Comparison of ENCODE assay signal across 11 cellular contexts in the genomic region with DNA sequence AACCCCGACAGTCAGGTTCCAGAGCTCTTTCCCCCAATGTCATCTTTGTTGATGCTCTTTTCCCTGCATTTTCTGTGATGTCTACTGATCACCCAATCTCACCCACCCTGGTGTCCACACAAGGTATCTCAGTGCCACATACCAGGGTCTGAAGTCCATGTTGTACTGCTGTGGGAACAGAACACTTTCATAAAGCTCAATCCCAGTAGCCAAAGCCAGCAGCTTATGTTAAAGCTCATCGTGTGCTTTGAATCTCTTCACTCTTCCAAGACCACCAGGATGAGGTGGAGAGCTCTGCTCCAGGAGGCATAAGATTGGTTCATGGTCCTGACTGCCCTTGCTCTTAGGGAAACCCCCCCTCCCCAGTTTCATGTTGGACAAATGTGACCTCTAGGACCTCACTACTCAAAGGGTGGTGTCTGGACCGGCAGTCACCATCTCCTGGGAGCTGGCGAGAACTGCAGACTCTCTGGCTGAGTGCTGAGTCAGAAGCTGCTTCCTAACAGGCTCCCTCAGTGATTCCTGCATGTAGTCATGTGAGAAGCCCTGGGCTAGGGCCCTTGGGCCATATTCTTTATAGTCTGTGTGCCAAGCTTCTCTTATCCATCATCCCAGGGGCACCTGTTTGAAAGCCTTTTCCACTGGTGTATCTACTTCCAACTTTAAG. TPM values are rescaled to one million over a fixed set of nuclear protein-coding genes. Genes with fewer than 3 reads are reported as not detected.
DNase-seq lines count a peak whose midpoint lies in the region; ATAC-seq and TF ChIP-seq lines count a peak whose summit lies in the region.
"Had no signal": no experiment of that assay in that cellular context is flagged by ENCODE, and none has a peak within 500 bp of the region (broad histone marks: within the 10 kb centered on the region; RNA-seq: fewer than 3 reads in every experiment).

No MANE protein-coding gene starts in this region.

- intact Hi-C loops in breast epithelium (cut with DNase I; ENCODE audit: low total_unique reads) (no loop called here), right lobe of liver (cut with DNase I) (no loop called here)

- TF ChIP-seq CTCF in HL-60 (IDR thresholded peaks at IDR 0.05; ENCODE audit: insufficient read depth, low read length), result no peak
- no peak for TF ChIP-seq CTCF in breast epithelium (IDR thresholded peaks at IDR 0.05)
- TF ChIP-seq CTCF in right lobe of liver (IDR thresholded peaks at IDR 0.05), result no peak

- ATAC-seq in right lobe of liver, result peak in 3 of 4 donors; percentile 15 to 46 (median 21)
- ATAC-seq: CD8-positive, alpha-beta T cell had no signal

- no peak overlapping the region for H3K4me3 Mint-ChIP-seq in activated naive CD8-positive, alpha-beta T cell treated with anti-CD3 and anti-CD28 coated beads for 36 hours
- H3K4me3 Mint-ChIP-seq: activated naive CD4-positive, alpha-beta T cell treated with anti-CD3 and anti-CD28 coated beads, Interleukin-2, amount 50 U/mL, for 24 hours; CD8-positive, alpha-beta T cell had no signal

- peaks cover 8% of the 10 kb centered on the region for H3K4me1 Mint-ChIP-seq in activated naive CD8-positive, alpha-beta T cell treated with anti-CD3 and anti-CD28 coated beads for 36 hours
- H3K4me1 Mint-ChIP-seq: activated naive CD4-positive, alpha-beta T cell treated with anti-CD3 and anti-CD28 coated beads, Interleukin-2, amount 50 U/mL, for 24 hours had no signal

- peaks cover 55% of the 10 kb centered on the region for H3K36me3 Mint-ChIP-seq in activated naive CD8-positive, alpha-beta T cell treated with anti-CD3 and anti-CD28 coated beads for 36 hours

- DNase-seq in A172 (ENCODE audit: low spot score) (peak; percentile 79), HL-60 (ENCODE audit: low read depth in 1 of 2, low spot score in 1 of 2) (peak in 1 of 2 experiments; percentile 38), breast epithelium (ENCODE audit: low spot score in 2 of 2) (no peak), right lobe of liver (no peak), GDM1 (lab: John Stamatoyannopoulos, UW) (no peak), NK-92 (lab: John Stamatoyannopoulos, UW; ENCODE audit: unreplicated experiment) (no peak)
- no peak for DNase-seq in activated CD4-positive, alpha-beta T cell treated with anti-CD3 and anti-CD28 coated beads, Interleukin-2, amount 50 U/mL, for 1 hour
- no peak for DNase-seq in activated naive CD8-positive, alpha-beta T cell treated with anti-CD3 and anti-CD28 coated beads for 36 hours
- DNase-seq: CD8-positive, alpha-beta T cell; kidney had no signal

- H3K4me1 ChIP-seq in breast epithelium (peaks cover 0 to 6% of the 10 kb centered on the region in 2 donors), right lobe of liver (peaks cover 0 to 6% (median 0%) of the 10 kb centered on the region in 4 donors)

- H3K9me3 Mint-ChIP-seq in activated naive CD8-positive, alpha-beta T cell treated with anti-CD3 and anti-CD28 coated beads for 36 hours, result peaks cover 5% of the 10 kb centered on the region
- H3K9me3 Mint-ChIP-seq: activated naive CD4-positive, alpha-beta T cell treated with anti-CD3 and anti-CD28 coated beads, Interleukin-2, amount 50 U/mL, for 24 hours had no signal

- H3K36me3 ChIP-seq in breast epithelium (no peaks in the 10 kb centered on the region), right lobe of liver (peaks cover 0 to 8% (median 4%) of the 10 kb centered on the region in 4 donors)

- TF ChIP-seq POLR2A in breast epithelium (IDR thresholded peaks at IDR 0.05) (no peak), right lobe of liver (IDR thresholded peaks at IDR 0.05) (no peak)

- H3K27ac ChIP-seq in HL-60 (replicated peaks) (peak overlapping the region; percentile 65), breast epithelium (peak overlapping the region; percentile 75 to 81), right lobe of liver (peak overlapping the region in 1 of 3 donors; percentile 15)

- H3K4me3 ChIP-seq in HL-60 (replicated peaks; ENCODE audit: insufficient read depth, low read length) (no peak overlapping the region), breast epithelium (no peak overlapping the region), right lobe of liver (no peak overlapping the region)

- peaks cover 8% of the 10 kb centered on the region for H3K27me3 Mint-ChIP-seq in activated naive CD8-positive, alpha-beta T cell treated with anti-CD3 and anti-CD28 coated beads for 36 hours
- H3K27me3 Mint-ChIP-seq: activated naive CD4-positive, alpha-beta T cell treated with anti-CD3 and anti-CD28 coated beads, Interleukin-2, amount 50 U/mL, for 24 hours had no signal

- no peak overlapping the region for H3K27ac Mint-ChIP-seq in activated naive CD8-positive, alpha-beta T cell treated with anti-CD3 and anti-CD28 coated beads for 36 hours
- H3K27ac Mint-ChIP-seq: activated naive CD4-positive, alpha-beta T cell treated with anti-CD3 and anti-CD28 coated beads, Interleukin-2, amount 50 U/mL, for 24 hours; CD8-positive, alpha-beta T cell had no signal

- H3K27me3 ChIP-seq in HL-60 (ENCODE audit: insufficient read depth, poor library complexity, severe bottlenecking), result no peaks in the 10 kb centered on the region
- H3K27me3 ChIP-seq in breast epithelium, result no peaks in the 10 kb centered on the region
- no peaks in the 10 kb centered on the region for H3K27me3 ChIP-seq in right lobe of liver

- H3K9me3 ChIP-seq in breast epithelium, result no peaks in the 10 kb centered on the region
- H3K9me3 ChIP-seq in right lobe of liver, result no peaks in the 10 kb centered on the region

- 100% methylated on average over 1 of the region's 4 CpGs for WGBS in right lobe of liver (ENCODE audit: insufficient coverage, low coverage, low lambda C conversion rate, missing lambda C conversion rate)

RNA-seq across cellular contexts. Expression of gene CPNE5, which starts 13.4 kb away (rescaled TPM):
- total RNA-seq in A172 (2014; rRNA removed; shearing (Covaris generic)), result 0.24 TPM in 1 of 2 replicates, not detected in the other
- 1 to 10 TPM in 2 of 3 donors, under 1 TPM in 1; 0.96 to 5.2 (median 3.7) TPM for total RNA-seq in breast epithelium
- total RNA-seq in right lobe of liver, result under 1 TPM; 0.12 to 0.84 (median 0.23) TPM
- 1 to 10 TPM in 1 of 2 experiments, under 1 TPM in 1; 0.72 to 1.2 TPM for total RNA-seq in activated naive CD8-positive, alpha-beta T cell treated with anti-CD3 and anti-CD28 coated beads for 36 hours

RNA-seq across cellular contexts. Expression of gene PPIL1, which starts 22.0 kb away (rescaled TPM):
- total RNA-seq in A172 (2014; rRNA removed; shearing (Covaris generic)), result 64.3 and 71.7 TPM in 2 replicates
- total RNA-seq in breast epithelium (10 to 100 TPM in 2 of 3 donors, 1 to 10 TPM in 1; 4.5 to 24.7 (median 19.7) TPM), right lobe of liver (10 to 100 TPM; 11.2 to 29.2 (median 16.5) TPM)
- 10 to 100 TPM; 55.1 to 58.4 TPM for total RNA-seq in activated naive CD8-positive, alpha-beta T cell treated with anti-CD3 and anti-CD28 coated beads for 36 hours

RNA-seq across cellular contexts. Expression of gene C6orf89, which starts 33.1 kb away (rescaled TPM):
- 36.8 TPM in 2 replicates for total RNA-seq in A172 (2014; rRNA removed; shearing (Covaris generic))
- total RNA-seq in breast epithelium, result 10 to 100 TPM; 32.8 to 58.7 (median 45.4) TPM
- 10 to 100 TPM; 29.0 to 37.0 (median 32.1) TPM for total RNA-seq in right lobe of liver
- 10 to 100 TPM; 32.1 to 32.7 TPM for total RNA-seq in activated naive CD8-positive, alpha-beta T cell treated with anti-CD3 and anti-CD28 coated beads for 36 hours
